In genomic region chr9:88291056-88291455, GRCh38 we compare ENCODE assay signal across 9 cellular contexts.
"Had no signal": no experiment of that assay in that cellular context is flagged by ENCODE, and none has a peak within 500 bp of the region (broad histone marks: within the 10 kb centered on the region; RNA-seq: fewer than 3 reads in every experiment).

No MANE protein-coding gene starts in this region.

- H3K9me3 Mint-ChIP-seq: GM23338, H9, IgD-negative memory B cell had no signal

- H3K4me1 Mint-ChIP-seq: GM23338, H9, IgD-negative memory B cell had no signal

- H3K27ac Mint-ChIP-seq: GM23338, H9, IgD-negative memory B cell had no signal

- DNase-seq: H9, HCEC 1CT, KBM-7 had no signal

- H3K27ac ChIP-seq: KMS-11 had no signal

- H3K4me3 ChIP-seq: GM23338 had no signal

- H3K4me3 Mint-ChIP-seq: GM23338, H9, IgD-negative memory B cell had no signal

- H2AFZ ChIP-seq: GM23338 had no signal

- H3K4me2 ChIP-seq: GM23338, KMS-11 had no signal

- H3K9ac ChIP-seq: KMS-11 had no signal

- H3K36me3 Mint-ChIP-seq: IgD-negative memory B cell had no signal

- ATAC-seq: GM23338 had no signal

- FAIRE-seq: H1, H54, HTR-8/SVneo had no signal
